ENCODE assay signal across 8 cellular contexts in the genomic region with DNA sequence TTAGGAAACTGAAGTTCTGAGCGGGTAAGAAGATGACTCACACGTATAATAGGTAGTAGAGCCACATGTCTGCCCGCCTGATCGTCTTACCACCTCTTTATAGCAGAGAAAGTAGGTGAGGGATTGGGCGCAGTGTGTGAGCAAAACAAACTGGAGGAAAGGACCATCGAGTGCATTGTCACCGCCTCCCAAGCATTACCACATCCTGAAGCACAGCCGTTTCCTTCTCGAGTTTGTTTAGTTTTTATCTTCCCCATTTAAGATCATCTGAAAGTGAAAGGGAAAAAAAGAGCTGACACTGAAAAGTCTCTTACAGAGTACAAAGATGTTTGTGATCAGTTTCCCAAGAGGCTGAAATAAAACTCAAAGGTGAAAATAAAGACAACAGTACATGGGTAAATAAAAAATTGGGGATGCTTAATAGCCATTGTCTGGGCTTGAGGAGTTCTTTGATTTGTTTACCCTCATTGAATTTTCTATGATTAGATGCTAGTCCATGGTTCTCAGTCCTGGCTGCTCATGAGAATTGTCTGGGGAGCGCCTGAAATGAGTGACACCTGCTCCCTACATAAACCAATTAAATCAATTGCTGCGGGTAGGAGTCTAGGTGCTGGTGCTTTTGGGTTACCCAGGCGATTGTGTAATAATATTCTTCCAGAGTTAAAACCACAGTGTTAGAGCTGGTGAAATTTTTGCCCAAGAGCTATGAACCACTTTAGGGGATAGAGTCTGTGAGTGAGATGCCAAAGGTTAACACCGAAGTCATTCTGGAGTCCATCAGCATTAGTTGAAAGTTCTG. TPM values are rescaled to one million over a fixed set of nuclear protein-coding genes. Genes with fewer than 3 reads are reported as not detected.
DNase-seq lines count a peak whose midpoint lies in the region; ATAC-seq and TF ChIP-seq lines count a peak whose summit lies in the region.

No MANE protein-coding gene starts in this region.

- peaks cover 62% of the 10 kb centered on the region for H3K4me1 Mint-ChIP-seq in activated CD4-positive, alpha-beta T cell treated with anti-CD3 and anti-CD28 coated beads, Interleukin-2, amount 10 ng/mL, durations not matched to agents 7 days and 5 days

- peak overlapping the region; percentile 73 for H3K4me3 Mint-ChIP-seq in activated CD4-positive, alpha-beta T cell treated with anti-CD3 and anti-CD28 coated beads, Interleukin-2, amount 10 ng/mL, durations not matched to agents 7 days and 5 days

- H3K27ac Mint-ChIP-seq in activated CD4-positive, alpha-beta T cell treated with anti-CD3 and anti-CD28 coated beads, Interleukin-2, amount 10 ng/mL, durations not matched to agents 7 days and 5 days = peak overlapping the region; percentile 98

- peak; percentile 80 for DNase-seq in NCI-H1436 treated with DMSO at 0.1 percent for 48 hours (lab: John Stamatoyannopoulos, UW)
- DNase-seq in activated CD4-positive, alpha-beta T cell treated with anti-CD3 and anti-CD28 coated beads, Interleukin-2, amount 10 ng/mL, durations not matched to agents 7 days and 5 days = peak; percentile 85
- DNase-seq in erythroblast (lab: John Stamatoyannopoulos, UW) = peak; percentile 32 to 58
- peak in 2 of 3 experiments; percentile 33 to 50 for DNase-seq in stimulated activated CD4-positive, alpha-beta T cell treated with anti-CD3 and anti-CD28 coated beads, TNF-alpha, amount 100 ng/mL, for 4 hours (ENCODE audit: low read depth in 3 of 3)
- no peak for DNase-seq in NCI-H226
- no peak for DNase-seq in GOT3 (lab: John Stamatoyannopoulos, UW)

- H3K9me3 Mint-ChIP-seq in activated CD4-positive, alpha-beta T cell treated with anti-CD3 and anti-CD28 coated beads, Interleukin-2, amount 10 ng/mL, durations not matched to agents 7 days and 5 days = peaks cover 3% of the 10 kb centered on the region

- ATAC-seq in GM18519 (IDR thresholded peaks at IDR 0.05; ENCODE audit: low FRiP score, unreplicated experiment) (peak; percentile 87), HG02852 (IDR thresholded peaks at IDR 0.05; ENCODE audit: unreplicated experiment) (peak; percentile 92)

- CTCF ChIA-PET in activated CD4-positive, alpha-beta T cell treated with anti-CD3 and anti-CD28 coated beads, Interleukin-2, amount 10 ng/mL, durations not matched to agents 7 days and 5 days (lab: Charles Lee) = interaction anchor here (1.0 kb wide), 1 partner anchor 19 kb away, joined by 3 read pairs; no protein-coding TSS in a partner anchor

- POLR2A ChIA-PET in activated CD4-positive, alpha-beta T cell treated with anti-CD3 and anti-CD28 coated beads, Interleukin-2, amount 10 ng/mL, durations not matched to agents 7 days and 5 days (lab: Charles Lee) = no interaction called here

- TF ChIP-seq POLR2A in erythroblast (IDR thresholded peaks at IDR 0.05; ENCODE audit: low read length) = no peak

- no peaks in the 10 kb centered on the region for H3K27me3 Mint-ChIP-seq in activated CD4-positive, alpha-beta T cell treated with anti-CD3 and anti-CD28 coated beads, Interleukin-2, amount 10 ng/mL, durations not matched to agents 7 days and 5 days

- peaks cover 17% of the 10 kb centered on the region for H3K36me3 Mint-ChIP-seq in activated CD4-positive, alpha-beta T cell treated with anti-CD3 and anti-CD28 coated beads, Interleukin-2, amount 10 ng/mL, durations not matched to agents 7 days and 5 days (ENCODE audit: low read depth)

RNA-seq across cellular contexts. Expression of gene PDK3, which starts 15.0 kb away (rescaled TPM):
- 10 to 100 TPM; 28.2 to 31.4 TPM for total RNA-seq in activated CD4-positive, alpha-beta T cell treated with anti-CD3 and anti-CD28 coated beads, Interleukin-2, amount 10 ng/mL, durations not matched to agents 7 days and 5 days

Comparison
In these comparisons a context has a peak if more than half of its experiments do, and no peak if none do; other contexts are left out.
1. DNase-seq: peak in NCI-H1436 treated with DMSO at 0.1 percent for 48 hours (single experiment), activated CD4-positive, alpha-beta T cell treated with anti-CD3 and anti-CD28 coated beads, Interleukin-2, amount 10 ng/mL, durations not matched to agents 7 days and 5 days (single experiment), erythroblast (2 of 2) and stimulated activated CD4-positive, alpha-beta T cell treated with anti-CD3 and anti-CD28 coated beads, TNF-alpha, amount 100 ng/mL, for 4 hours (2 of 3); none in NCI-H226 (single experiment) and GOT3 (single experiment).